9 cellular contexts compared by ENCODE assay signal in the genomic region with DNA sequence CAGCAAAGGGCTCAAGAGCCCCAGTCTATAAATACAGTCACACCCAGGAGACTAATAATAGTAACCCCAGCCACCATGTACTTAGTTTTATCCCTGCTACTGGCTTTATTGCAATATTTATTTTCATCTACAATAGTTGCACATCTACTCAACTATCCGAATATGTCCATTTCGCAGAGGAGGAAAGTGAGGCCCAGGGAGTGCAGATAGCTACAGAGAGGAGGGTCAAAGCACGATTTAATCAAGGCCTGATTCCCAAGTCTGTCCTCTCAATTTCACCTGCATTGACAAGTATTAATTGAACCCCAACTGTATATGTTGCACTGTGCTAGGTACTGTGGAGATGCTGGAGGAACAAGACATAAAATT. TPM values are rescaled to one million over a fixed set of nuclear protein-coding genes. Genes with fewer than 3 reads are reported as not detected.
DNase-seq lines count a peak whose midpoint lies in the region; ATAC-seq and TF ChIP-seq lines count a peak whose summit lies in the region.
"Had no signal": no experiment of that assay in that cellular context is flagged by ENCODE, and none has a peak within 500 bp of the region (broad histone marks: within the 10 kb centered on the region; RNA-seq: fewer than 3 reads in every experiment).

No MANE protein-coding gene starts in this region.

- intact Hi-C loops in lower lobe of right lung (cut with DNase I), result no loop called here
- intact Hi-C loops in tibial artery (cut with DNase I; ENCODE audit: low total_unique reads), result no loop called here

- in situ Hi-C loops in astrocyte of the spinal cord (cut with HindIII; ENCODE audit: low sequenced_read_pairs), result no loop called here

- no peaks in the 10 kb centered on the region for H3K27me3 ChIP-seq in lower lobe of right lung (ENCODE audit: low read depth)
- no peaks in the 10 kb centered on the region for H3K27me3 ChIP-seq in tibial artery

- H3K9me3 Mint-ChIP-seq in activated T-cell treated with anti-CD3 and anti-CD28 coated beads, Interleukin-2, amount 50 U/mL, for 72 hours, result no peaks in the 10 kb centered on the region

- H3K4me1 Mint-ChIP-seq in activated T-cell treated with anti-CD3 and anti-CD28 coated beads, Interleukin-2, amount 50 U/mL, for 72 hours (ENCODE audit: low read depth), result peaks cover 37% of the 10 kb centered on the region

- H3K9me3 ChIP-seq in lower lobe of right lung (no peaks in the 10 kb centered on the region), tibial artery (no peaks in the 10 kb centered on the region)

- H3K27ac Mint-ChIP-seq in activated T-cell treated with anti-CD3 and anti-CD28 coated beads, Interleukin-2, amount 50 U/mL, for 72 hours, result peak overlapping the region; percentile 95

- no peaks in the 10 kb centered on the region for H3K36me3 ChIP-seq in lower lobe of right lung
- H3K36me3 ChIP-seq in tibial artery, result no peaks in the 10 kb centered on the region

- peak overlapping the region; percentile 83 to 97 for H3K4me3 Mint-ChIP-seq in activated T-cell treated with anti-CD3 and anti-CD28 coated beads, Interleukin-2, amount 50 U/mL, for 72 hours

- H3K27ac ChIP-seq in lower lobe of right lung, result peak overlapping the region; percentile 91
- H3K27ac ChIP-seq in tibial artery, result peak overlapping the region; percentile 90 to 97

- H3K36me3 Mint-ChIP-seq in activated T-cell treated with anti-CD3 and anti-CD28 coated beads, Interleukin-2, amount 50 U/mL, for 72 hours (ENCODE audit: insufficient read depth in 2 of 2), result peaks cover 2% of the 10 kb centered on the region in 2 donors

- no peak for ATAC-seq in activated T-cell treated with anti-CD3 and anti-CD28 coated beads, Interleukin-2, amount 50 U/mL, for 72 hours (replicated peaks in 1 of 2)
- ATAC-seq in lower lobe of right lung (no peak), HG03025 (IDR thresholded peaks at IDR 0.05; ENCODE audit: low FRiP score, unreplicated experiment) (no peak)

- H3K27me3 Mint-ChIP-seq in activated T-cell treated with anti-CD3 and anti-CD28 coated beads, Interleukin-2, amount 50 U/mL, for 72 hours (ENCODE audit: low read depth), result no peaks in the 10 kb centered on the region

- H3K4me3 ChIP-seq in astrocyte of the spinal cord (ENCODE audit: low read depth, low read length) (peak overlapping the region; percentile 38), lower lobe of right lung (peak overlapping the region; percentile 51), tibial artery (peak overlapping the region; percentile 54 to 58)

- TF ChIP-seq CTCF in astrocyte of the spinal cord (IDR thresholded peaks at IDR 0.05; ENCODE audit: low read depth, low read length) (no peak), lower lobe of right lung (IDR thresholded peaks at IDR 0.05) (no peak), tibial artery (IDR thresholded peaks at IDR 0.05) (no peak)

- DNase-seq in activated T-cell treated with anti-CD3 and anti-CD28 coated beads, Interleukin-2, amount 50 U/mL, for 72 hours, result no peak
- DNase-seq in activated T-cell treated with anti-CD3 and anti-CD28 coated beads, Interleukin-2, amount 50 U/mL, for 1 hour, result no peak
- no peak for DNase-seq in astrocyte of the spinal cord (ENCODE audit: low read depth, low spot score)
- DNase-seq in lower lobe of right lung, result no peak
- DNase-seq in tibial artery, result no peak
- no peak for DNase-seq in retina
- DNase-seq in NK-92 (lab: John Stamatoyannopoulos, UW; ENCODE audit: unreplicated experiment), result no peak
- DNase-seq: NCI-H2081 treated with DMSO at 0.1 percent for 48 hours had no signal

- H3K4me1 ChIP-seq in lower lobe of right lung (peaks cover 21% of the 10 kb centered on the region), tibial artery (peaks cover 0 to 25% (median 9%) of the 10 kb centered on the region in 4 donors)

RNA-seq across cellular contexts. Expression of gene PLP2, which starts 4.0 kb away (rescaled TPM):
- 100 to 1,000 TPM; 232 to 266 TPM for total RNA-seq in activated T-cell treated with anti-CD3 and anti-CD28 coated beads, Interleukin-2, amount 50 U/mL, for 72 hours
- total RNA-seq in lower lobe of right lung, result 91.8 TPM

RNA-seq across cellular contexts. Expression of gene MAGIX, which starts 5.2 kb away (rescaled TPM):
- under 1 TPM; 0.84 to 0.93 TPM for total RNA-seq in activated T-cell treated with anti-CD3 and anti-CD28 coated beads, Interleukin-2, amount 50 U/mL, for 72 hours
- 6.7 TPM for total RNA-seq in lower lobe of right lung

RNA-seq across cellular contexts. Expression of gene PRICKLE3, which starts 18.4 kb away (rescaled TPM):
- total RNA-seq in activated T-cell treated with anti-CD3 and anti-CD28 coated beads, Interleukin-2, amount 50 U/mL, for 72 hours, result 10 to 100 TPM; 17.4 to 17.6 TPM
- total RNA-seq in lower lobe of right lung, result 13.1 TPM

RNA-seq across cellular contexts. Expression of gene SYP, which starts 32.3 kb away (rescaled TPM):
- 10 to 100 TPM in 1 of 2 donors, 1 to 10 TPM in 1; 8.7 to 15.9 TPM for total RNA-seq in activated T-cell treated with anti-CD3 and anti-CD28 coated beads, Interleukin-2, amount 50 U/mL, for 72 hours
- total RNA-seq in lower lobe of right lung, result 4.2 TPM

RNA-seq across cellular contexts. Expression of gene GPKOW, which starts 44.2 kb away (rescaled TPM):
- 10 to 100 TPM; 14.7 to 17.8 TPM for total RNA-seq in activated T-cell treated with anti-CD3 and anti-CD28 coated beads, Interleukin-2, amount 50 U/mL, for 72 hours
- total RNA-seq in lower lobe of right lung, result 19.1 TPM
